ENCODE assay signal across 8 cellular contexts in the genomic region with DNA sequence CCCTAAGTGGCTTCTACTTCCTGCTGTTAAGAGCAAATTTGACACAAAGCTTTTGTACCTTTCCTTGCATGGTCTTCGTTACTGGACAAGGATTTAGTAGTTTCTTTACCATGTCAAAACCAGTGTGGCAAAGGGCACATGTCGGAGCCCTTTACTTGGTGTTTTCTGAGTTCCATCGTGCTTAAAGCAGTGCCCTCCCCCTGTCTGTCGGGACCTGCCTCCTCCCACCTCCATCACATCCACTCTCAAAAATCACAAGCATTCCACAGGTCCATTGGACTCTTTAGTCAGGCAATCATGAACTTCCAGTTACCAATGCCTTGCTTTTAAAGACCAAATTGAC. TPM values are rescaled to one million over a fixed set of nuclear protein-coding genes. Genes with fewer than 3 reads are reported as not detected.
A peak's percentile ranks its signal among the peaks of the same experiment; 100 is the strongest.
DNase-seq lines count a peak whose midpoint lies in the region; ATAC-seq and TF ChIP-seq lines count a peak whose summit lies in the region.

No MANE protein-coding gene starts in this region.

- DNase-seq in activated CD4-positive, CD25-positive, alpha-beta regulatory T cell treated with anti-CD3 and anti-CD28 coated beads, Interleukin-2, amount 50 U/mL, for 72 hours: no peak
- no peak for DNase-seq in coronary artery (ENCODE audit: low spot score)
- no peak for DNase-seq in suprapubic skin (ENCODE audit: low spot score in 2 of 2)
- no peak for DNase-seq in hepatic stellate cell (ENCODE audit: low spot score)
- DNase-seq in anterior cingulate cortex (lab: John Stamatoyannopoulos, UW): no peak
- no peak for DNase-seq in GF-D8 (lab: John Stamatoyannopoulos, UW)

- no peak for TF ChIP-seq EP300 in suprapubic skin (IDR thresholded peaks at IDR 0.05)

- H3K4me3 ChIP-seq in coronary artery (peak overlapping the region; percentile 1), suprapubic skin (peak overlapping the region; percentile 24)

- TF ChIP-seq CTCF in coronary artery (IDR thresholded peaks at IDR 0.05) (no peak), suprapubic skin (IDR thresholded peaks at IDR 0.05) (no peak)

- H3K27ac ChIP-seq in coronary artery (peak overlapping the region in 1 of 2 donors; percentile 27), suprapubic skin (no peak overlapping the region)

- no peaks in the 10 kb centered on the region for H3K27me3 ChIP-seq in suprapubic skin

- no peaks in the 10 kb centered on the region for H3K9me3 ChIP-seq in suprapubic skin

- no peaks in the 10 kb centered on the region for H3K36me3 ChIP-seq in suprapubic skin

- 38% methylated on average over 4 of the region's 4 CpGs for WGBS in suprapubic skin

- ATAC-seq in activated CD4-positive, CD25-positive, alpha-beta regulatory T cell treated with anti-CD3 and anti-CD28 coated beads, Interleukin-2, amount 50 U/mL, for 24 hours: peak; percentile 16 to 44
- peak; percentile 41 for ATAC-seq in HG03108 (IDR thresholded peaks at IDR 0.05; ENCODE audit: unreplicated experiment)

- H3K4me1 ChIP-seq in suprapubic skin: no peaks in the 10 kb centered on the region

- no peak for TF ChIP-seq POLR2A in suprapubic skin (IDR thresholded peaks at IDR 0.05)

RNA-seq across cellular contexts. Expression of a gene that starts 0.8 kb away (rescaled TPM):
- total RNA-seq in suprapubic skin: 1 to 10 TPM in 2 of 4 donors, under 1 TPM in 2; 0.08 to 1.3 (median 0.73) TPM
